Comparison of ENCODE assay signal across 4 cellular contexts in genomic region chr11:4334356-4334755, GRCh38. TPM values are rescaled to one million over a fixed set of nuclear protein-coding genes. Genes with fewer than 3 reads are reported as not detected.
"Had no signal": no experiment of that assay in that cellular context is flagged by ENCODE, and none has a peak within 500 bp of the region (broad histone marks: within the 10 kb centered on the region; RNA-seq: fewer than 3 reads in every experiment).

No MANE protein-coding gene starts in this region.

RNA-seq across cellular contexts. Expression of gene OR52B4, which starts 33.8 kb away (rescaled TPM):
- total RNA-seq: LHCN-M2, M059J, MCF 10A, NCI-H460 had no signal
